In genomic region chr6:2990932-2991506, GRCh38 we compare ENCODE assay signal across 8 cellular contexts. TPM values are rescaled to one million over a fixed set of nuclear protein-coding genes. Genes with fewer than 3 reads are reported as not detected.
A peak's percentile ranks its signal among the peaks of the same experiment; 100 is the strongest.
DNase-seq lines count a peak whose midpoint lies in the region; ATAC-seq, FAIRE-seq and TF ChIP-seq lines count a peak whose summit lies in the region.

No MANE protein-coding gene starts in this region.

- H3K4me1 Mint-ChIP-seq in stimulated activated naive CD8-positive, alpha-beta T cell treated with anti-CD3 and anti-CD28 coated beads, Interleukin-15, Interleukin-2, amounts not matched to agents 100 ng/mL and 50 ng/mL, for 24 hours (ENCODE audit: low read depth): peaks cover 27% of the 10 kb centered on the region

- H3K4me3 ChIP-seq in bronchial epithelial cell (ENCODE audit: low read depth, low read length) (peak overlapping the region; percentile 69), mucosa of rectum (ENCODE audit: low read length in 2 of 2) (peak overlapping the region; percentile 83 to 98), aorta (ENCODE audit: low read length in 2 of 2) (peak overlapping the region; percentile 52 to 94)

- WGBS in aorta, 2 donors: 1 to 2% methylated on average over 10 of the region's 10 CpGs

- H3K9me3 ChIP-seq in mucosa of rectum (ENCODE audit: control insufficient read depth in 2 of 2, low read length in 2 of 2) (no peaks in the 10 kb centered on the region), aorta (ENCODE audit: control insufficient read depth, low read length) (no peaks in the 10 kb centered on the region)

- peaks cover 21 to 23% of the 10 kb centered on the region in 2 donors for H3K4me1 ChIP-seq in mucosa of rectum (ENCODE audit: control insufficient read depth in 2 of 2, insufficient read depth in 2 of 2, low read length in 2 of 2)
- H3K4me1 ChIP-seq in aorta (ENCODE audit: control insufficient read depth in 1 of 2, insufficient read depth in 2 of 2, low read length in 2 of 2): peaks cover 0 to 3% of the 10 kb centered on the region in 2 donors

- peak overlapping the region; percentile 99 for H3K27ac ChIP-seq in mucosa of rectum (ENCODE audit: low read depth in 2 of 2, low read length in 2 of 2)
- peak overlapping the region; percentile 79 to 99 for H3K27ac ChIP-seq in aorta (ENCODE audit: low read depth in 1 of 2, low read length in 2 of 2)

- FAIRE-seq in bronchial epithelial cell (lab: Jason Lieb, UNC) (no peak), RCC 7860 (lab: Jason Lieb, UNC) (no peak)

- no peak for ATAC-seq in stimulated activated naive CD8-positive, alpha-beta T cell treated with anti-CD3 and anti-CD28 coated beads, Interleukin-15, Interleukin-2, amounts not matched to agents 100 U/mL and 50 U/mL, for 24 hours
- ATAC-seq in aorta (ENCODE audit: low FRiP score): no peak

- TF ChIP-seq CTCF in bronchial epithelial cell (IDR thresholded peaks at IDR 0.05; ENCODE audit: insufficient read depth, low read length, severe bottlenecking): no peak

- no peaks in the 10 kb centered on the region for H3K36me3 Mint-ChIP-seq in stimulated activated naive CD8-positive, alpha-beta T cell treated with anti-CD3 and anti-CD28 coated beads, Interleukin-15, Interleukin-2, amounts not matched to agents 100 ng/mL and 50 ng/mL, for 24 hours (ENCODE audit: low read depth)

- H3K4me3 Mint-ChIP-seq in stimulated activated naive CD8-positive, alpha-beta T cell treated with anti-CD3 and anti-CD28 coated beads, Interleukin-15, Interleukin-2, amounts not matched to agents 100 ng/mL and 50 ng/mL, for 24 hours: peak overlapping the region; percentile 97

- no peaks in the 10 kb centered on the region for H3K27me3 ChIP-seq in bronchial epithelial cell (ENCODE audit: control insufficient read depth, insufficient read depth, low read length)
- H3K27me3 ChIP-seq in mucosa of rectum (ENCODE audit: control insufficient read depth in 2 of 2, insufficient read depth in 2 of 2, low read length in 2 of 2): no peaks in the 10 kb centered on the region
- H3K27me3 ChIP-seq in aorta (ENCODE audit: control insufficient read depth in 1 of 2, insufficient read depth in 2 of 2, low read length in 1 of 2): no peaks in the 10 kb centered on the region

- H3K9ac ChIP-seq in mucosa of rectum (ENCODE audit: low read depth in 1 of 2, low read length in 2 of 2): peak overlapping the region; percentile 89 to 96

- H3K27ac Mint-ChIP-seq in stimulated activated naive CD8-positive, alpha-beta T cell treated with anti-CD3 and anti-CD28 coated beads, Interleukin-15, Interleukin-2, amounts not matched to agents 100 ng/mL and 50 ng/mL, for 24 hours: peak overlapping the region; percentile 97

- intact Hi-C loops in aorta (cut with DNase I): no loop called here

- H3K36me3 ChIP-seq in bronchial epithelial cell (ENCODE audit: control insufficient read depth, insufficient read depth, low read length) (no peaks in the 10 kb centered on the region), mucosa of rectum (ENCODE audit: control insufficient read depth in 2 of 2, insufficient read depth in 2 of 2, low read length in 2 of 2) (no peaks in the 10 kb centered on the region), aorta (ENCODE audit: control insufficient read depth in 1 of 2, insufficient read depth in 2 of 2, low read length in 1 of 2) (no peaks in the 10 kb centered on the region)

- DNase-seq in stimulated activated naive CD8-positive, alpha-beta T cell treated with anti-CD3 and anti-CD28 coated beads, Interleukin-15, Interleukin-2, amounts not matched to agents 100 U/mL and 50 U/mL, for 24 hours: no peak
- DNase-seq in bronchial epithelial cell (ENCODE audit: low read depth) (no peak), aorta (no peak), mesenteric fat pad (ENCODE audit: low spot score) (no peak), RCC 7860 (ENCODE audit: low spot score) (no peak), SIG-M5 treated with dmso at 0.1 percent for 504 hours (lab: John Stamatoyannopoulos, UW; ENCODE audit: unreplicated experiment) (no peak)

- no peaks in the 10 kb centered on the region for H3K9me3 Mint-ChIP-seq in stimulated activated naive CD8-positive, alpha-beta T cell treated with anti-CD3 and anti-CD28 coated beads, Interleukin-15, Interleukin-2, amounts not matched to agents 100 ng/mL and 50 ng/mL, for 24 hours

- no peaks in the 10 kb centered on the region for H3K27me3 Mint-ChIP-seq in stimulated activated naive CD8-positive, alpha-beta T cell treated with anti-CD3 and anti-CD28 coated beads, Interleukin-15, Interleukin-2, amounts not matched to agents 100 ng/mL and 50 ng/mL, for 24 hours

RNA-seq across cellular contexts. Expression of gene NQO2, which starts 8.7 kb away (rescaled TPM):
- total RNA-seq in bronchial epithelial cell: 20.5 and 39.4 TPM in 2 replicates
- 10 to 100 TPM; 23.2 to 40.3 TPM for total RNA-seq in aorta
- 10 to 100 TPM; 58.6 to 58.9 TPM for polyA plus RNA-seq in aorta
- 54.4 TPM for total RNA-seq in mesenteric fat pad

RNA-seq across cellular contexts. Expression of gene SERPINB6, which starts 19.7 kb away (rescaled TPM):
- total RNA-seq in bronchial epithelial cell: 34.3 and 48.7 TPM in 2 replicates
- total RNA-seq in aorta: 100 to 1,000 TPM; 111 to 132 TPM
- polyA plus RNA-seq in aorta: 100 to 1,000 TPM; 174 to 243 TPM
- total RNA-seq in mesenteric fat pad: 127 TPM
